In genomic region chr3:28347374-28348285, GRCh38 we compare ENCODE assay signal across 8 cellular contexts. TPM values are rescaled to one million over a fixed set of nuclear protein-coding genes. Genes with fewer than 3 reads are reported as not detected.
A peak's percentile ranks its signal among the peaks of the same experiment; 100 is the strongest.
DNase-seq lines count a peak whose midpoint lies in the region; ATAC-seq and TF ChIP-seq lines count a peak whose summit lies in the region.

No MANE protein-coding gene starts in this region.

- no peak; the same call in 1 of the 3 replicates for ATAC-seq in GM23338
- ATAC-seq in HG02870 (IDR thresholded peaks at IDR 0.05; ENCODE audit: unreplicated experiment), result no peak
- ATAC-seq in GM21825 (IDR thresholded peaks at IDR 0.05; ENCODE audit: unreplicated experiment), result no peak
- no peak for ATAC-seq in HG03571 (IDR thresholded peaks at IDR 0.05; ENCODE audit: unreplicated experiment)

- no peaks in the 10 kb centered on the region for H3K36me3 ChIP-seq in GM23338 (ENCODE audit: insufficient read depth)

- no peaks in the 10 kb centered on the region for H3K27me3 ChIP-seq in GM23338 (ENCODE audit: insufficient read depth)

- peak overlapping the region; percentile 92 for H3K4me3 Mint-ChIP-seq in GM23338

- peaks cover 11% of the 10 kb centered on the region; the same call in 2 of the 3 replicates for H3K36me3 Mint-ChIP-seq in GM23338 (ENCODE audit: low read depth)

- H3K27ac ChIP-seq in 22Rv1 (peak overlapping the region; percentile 93), GM23338 (ENCODE audit: low read depth) (peak overlapping the region; percentile 98), VCaP (peak overlapping the region; percentile 97)

- H3K4me1 Mint-ChIP-seq in GM23338, result peaks cover 17% of the 10 kb centered on the region

- peak overlapping the region; percentile 90; the same call in 1 of the 2 replicates for H2AFZ ChIP-seq in GM23338

- DNase-seq in GM23338 (ENCODE audit: low spot score), result peak; percentile 8
- DNase-seq in fibroblast of the conjunctiva (ENCODE audit: low read depth), result peak; percentile 72
- peak; percentile 22 for DNase-seq in pons (ENCODE audit: low spot score)

- H4K20me1 ChIP-seq in GM23338 (replicated peaks; ENCODE audit: insufficient read depth), result no peaks in the 10 kb centered on the region; the same call in 1 of the 2 replicates

- H3K9me2 ChIP-seq in GM23338 (ENCODE audit: insufficient read depth), result no peaks in the 10 kb centered on the region

- TF ChIP-seq CTCF in 22Rv1 (IDR thresholded peaks at IDR 0.05) (no peak), GM23338 (conservative IDR thresholded peaks at IDR 0.05; ENCODE audit: low read depth in 2 of 2) (no peak), VCaP (conservative IDR thresholded peaks at IDR 0.05) (no peak)

- no peaks in the 10 kb centered on the region; the same call in 1 of the 3 replicates for H3K9me3 Mint-ChIP-seq in GM23338

- H3K4me2 ChIP-seq in GM23338, result peak overlapping the region; percentile 96

- H3K4me1 ChIP-seq in GM23338 (ENCODE audit: insufficient read depth), result no peaks in the 10 kb centered on the region

- peaks cover 8% of the 10 kb centered on the region for H3K27me3 Mint-ChIP-seq in GM23338 (ENCODE audit: insufficient read depth, low read depth, poor library complexity)

- H3K79me2 ChIP-seq in GM23338 (replicated peaks; ENCODE audit: insufficient read depth), result peaks cover 49% of the 10 kb centered on the region

- peak overlapping the region; percentile 93 for H3K27ac Mint-ChIP-seq in GM23338

- H3K4me3 ChIP-seq in GM23338, result peak overlapping the region; percentile 93

- H3F3A ChIP-seq in GM23338 (replicated peaks; ENCODE audit: low read depth), result no peaks in the 10 kb centered on the region; the same call in 1 of the 2 replicates

TF ChIP-seq in GM23338, 12 proteins besides CTCF, POLR2A, EP300 and RAD21:
- TF ChIP-seq JUNB (IDR thresholded peaks at IDR 0.05; ENCODE audit: unreplicated experiment) (no peak), REST (IDR thresholded peaks at IDR 0.05; ENCODE audit: unreplicated experiment) (no peak), ZNF331 (CRISPR knock-in tag; IDR thresholded peaks at IDR 0.05; ENCODE audit: low read depth) (no peak), ZNF114 (CRISPR knock-in tag; IDR thresholded peaks at IDR 0.05) (no peak), STAT1 (IDR thresholded peaks at IDR 0.05; ENCODE audit: unreplicated experiment) (no peak)

RNA-seq across cellular contexts. Expression of gene ZCWPW2, which starts 0.9 kb away (rescaled TPM):
- not detected in 2 replicates for total RNA-seq in GM23338 (2014; rRNA removed; shearing (Covaris generic))
- polyA plus RNA-seq in GM23338 (2016; fragmentation: Nextera tagmentation; extraction: Ambion mirVana), result 0.55 and 0.78 TPM in 2 replicates

RNA-seq across cellular contexts. Expression of gene AZI2, which starts 1.0 kb away (rescaled TPM):
- 18.6 and 24.5 TPM in 2 replicates for total RNA-seq in GM23338 (2014; rRNA removed; shearing (Covaris generic))
- polyA plus RNA-seq in GM23338 (2016; fragmentation: Nextera tagmentation; extraction: Ambion mirVana), result 27.9 and 28.6 TPM in 2 replicates

Comparison
In these comparisons a context has a peak if more than half of its experiments do, and no peak if none do; other contexts are left out.
1. DNase-seq: peak in every context shown above with its lines; median percentile 72 in fibroblast of the conjunctiva; 22 in pons; 8 in GM23338.